In the genomic region with DNA sequence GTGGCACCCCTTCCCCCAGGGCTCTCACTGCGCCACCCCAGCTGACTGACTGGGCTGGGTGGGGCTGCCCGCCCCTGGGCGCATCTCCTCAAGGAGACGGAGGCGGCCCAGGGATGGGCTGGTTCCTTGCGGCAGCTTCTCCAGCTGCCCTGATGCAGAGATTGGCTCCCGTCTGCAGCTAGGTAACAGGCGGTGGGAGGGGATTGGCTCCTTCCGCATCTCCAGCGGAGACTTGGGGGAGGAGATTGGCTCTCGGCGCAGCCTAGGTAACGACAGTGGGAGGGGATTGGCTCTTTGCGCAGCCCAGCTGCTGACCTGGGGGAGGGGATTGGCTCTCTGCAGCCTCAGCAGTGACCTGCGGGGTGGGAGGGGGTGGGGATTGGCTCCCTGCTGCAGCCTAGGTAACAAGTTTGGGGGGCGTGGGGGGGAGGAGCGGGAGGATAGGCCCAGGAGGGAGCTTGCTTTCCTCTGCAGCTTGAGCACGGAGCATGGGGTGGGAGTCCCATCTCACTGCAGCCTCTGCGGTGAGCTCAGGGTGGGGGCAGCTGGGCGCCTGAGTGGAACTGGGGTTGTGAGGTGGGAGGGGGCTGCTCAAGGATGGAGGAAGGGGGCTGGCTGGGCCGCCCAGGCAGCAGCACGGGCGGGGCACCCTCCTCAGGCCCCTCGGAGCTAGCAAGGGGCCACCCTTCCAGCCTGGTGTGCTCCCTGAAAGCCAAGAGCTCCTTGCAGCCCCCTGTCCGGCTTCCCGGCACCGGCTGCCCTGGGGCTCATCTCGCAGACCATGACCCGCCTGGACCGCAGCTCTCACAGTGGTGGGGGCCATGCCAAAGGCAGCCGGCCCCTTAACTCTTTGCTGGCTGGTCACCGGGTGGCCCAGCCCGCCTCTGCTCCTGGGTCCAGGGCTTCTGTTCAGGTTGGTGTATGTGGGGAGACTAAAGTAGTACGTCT, we compare ENCODE assay signal across 8 cellular contexts. TPM values are rescaled to one million over a fixed set of nuclear protein-coding genes. Genes with fewer than 3 reads are reported as not detected.
A peak's percentile ranks its signal among the peaks of the same experiment; 100 is the strongest.
DNase-seq lines count a peak whose midpoint lies in the region; ATAC-seq and TF ChIP-seq lines count a peak whose summit lies in the region.

No MANE protein-coding gene starts in this region.

- H3K9me3 ChIP-seq in ectodermal cell (ENCODE audit: control insufficient read depth, low read length): no peaks in the 10 kb centered on the region
- H3K9me3 ChIP-seq in lower lobe of right lung: no peaks in the 10 kb centered on the region
- no peaks in the 10 kb centered on the region for H3K9me3 ChIP-seq in tibial artery

- H3K4me1 Mint-ChIP-seq in immature natural killer cell: peaks cover 48 to 55% of the 10 kb centered on the region in 2 donors

- H3K4me1 ChIP-seq in ectodermal cell (ENCODE audit: control insufficient read depth, insufficient read depth, low read length) (peaks cover 60% of the 10 kb centered on the region), lower lobe of right lung (peaks cover 65% of the 10 kb centered on the region), tibial artery (peaks cover 15 to 70% (median 63%) of the 10 kb centered on the region in 4 donors)

- peak; percentile 16 for DNase-seq in NCI-H345 (lab: John Stamatoyannopoulos, UW)
- DNase-seq in NCI-H345 treated with DMSO at 0.1 percent for 48 hours (lab: John Stamatoyannopoulos, UW; ENCODE audit: unreplicated experiment): no peak
- peak; percentile 98 for DNase-seq in NCI-H82 treated with DMSO at 0.1 percent for 48 hours (lab: John Stamatoyannopoulos, UW; ENCODE audit: unreplicated experiment)
- DNase-seq in lower lobe of right lung: peak; percentile 76
- DNase-seq in tibial artery: peak; percentile 64 to 88
- DNase-seq in immature natural killer cell: no peak

- no peak overlapping the region for H3K4me3 Mint-ChIP-seq in immature natural killer cell

- TF ChIP-seq CTCF in lower lobe of right lung (IDR thresholded peaks at IDR 0.05) (no peak), tibial artery (IDR thresholded peaks at IDR 0.05) (no peak)

- H3K27me3 ChIP-seq in ectodermal cell (ENCODE audit: control insufficient read depth, insufficient read depth, low read length, poor library complexity, severe bottlenecking) (no peaks in the 10 kb centered on the region), lower lobe of right lung (ENCODE audit: low read depth) (no peaks in the 10 kb centered on the region), tibial artery (no peaks in the 10 kb centered on the region)

- peaks cover 5 to 21% (median 13%) of the 10 kb centered on the region in 3 donors for H3K36me3 Mint-ChIP-seq in immature natural killer cell

- WGBS in ectodermal cell, 2 experiments: 2% methylated on average over 34 of the region's 34 CpGs

- H3K4me3 ChIP-seq in ectodermal cell (ENCODE audit: insufficient read depth, low read depth, low read length): peak overlapping the region; percentile 51
- peak overlapping the region; percentile 34 for H3K4me3 ChIP-seq in lower lobe of right lung
- H3K4me3 ChIP-seq in tibial artery: peak overlapping the region; percentile 78 to 87

- H3K36me3 ChIP-seq in ectodermal cell (ENCODE audit: control insufficient read depth, insufficient read depth, low read length) (peaks cover 36% of the 10 kb centered on the region), lower lobe of right lung (peaks cover 72% of the 10 kb centered on the region), tibial artery (peaks cover 43 to 66% (median 45%) of the 10 kb centered on the region in 3 donors)

- H3K27ac ChIP-seq in ectodermal cell (ENCODE audit: insufficient read depth, low read depth, low read length, poor library complexity, severe bottlenecking): peak overlapping the region; percentile 68
- H3K27ac ChIP-seq in lower lobe of right lung: peak overlapping the region; percentile 92
- H3K27ac ChIP-seq in tibial artery: peak overlapping the region; percentile 94 to 95

- ATAC-seq in lower lobe of right lung (peak; percentile 43 to 65), HG02678 (IDR thresholded peaks at IDR 0.05; ENCODE audit: unreplicated experiment) (no peak)

- intact Hi-C loops in lower lobe of right lung (cut with DNase I): no loop called here
- intact Hi-C loops in tibial artery (cut with DNase I; ENCODE audit: low total_unique reads): no loop called here

- H3K27ac Mint-ChIP-seq in immature natural killer cell: peak overlapping the region in 1 of 6 donors; percentile 40

- no peaks in the 10 kb centered on the region for H3K9me3 Mint-ChIP-seq in immature natural killer cell

- peaks cover 1 to 3% (median 2%) of the 10 kb centered on the region in 3 donors for H3K27me3 Mint-ChIP-seq in immature natural killer cell (ENCODE audit: low read depth in 3 of 3)

RNA-seq across cellular contexts. Expression of a gene that starts 6.4 kb away (rescaled TPM):
- 140 TPM for polyA plus RNA-seq in ectodermal cell (2013, experiment 1 of 4)
- polyA plus RNA-seq in ectodermal cell (2013, experiment 2 of 4): 152 TPM
- polyA plus RNA-seq in ectodermal cell (2013, experiment 3 of 4): 101 TPM
- polyA plus RNA-seq in ectodermal cell (2013, experiment 4 of 4): 109 TPM
- 162 TPM for total RNA-seq in lower lobe of right lung
- 10 to 100 TPM in 1 of 3 donors, 1 to 10 TPM in 2; 5.9 to 18.4 (median 7.1) TPM for polyA plus RNA-seq in immature natural killer cell

RNA-seq across cellular contexts. Expression of a gene that starts 16.9 kb away (rescaled TPM):
- polyA plus RNA-seq in ectodermal cell (2013, experiment 1 of 4): 1.5 TPM
- polyA plus RNA-seq in ectodermal cell (2013, experiment 2 of 4): 0.69 TPM
- 0.96 TPM for polyA plus RNA-seq in ectodermal cell (2013, experiment 3 of 4)
- 2.1 TPM for polyA plus RNA-seq in ectodermal cell (2013, experiment 4 of 4)
- 22.9 TPM for total RNA-seq in lower lobe of right lung
- polyA plus RNA-seq in immature natural killer cell: 10 to 100 TPM; 38.9 to 64.2 (median 41.3) TPM

RNA-seq across cellular contexts. Expression of a gene that starts 46.8 kb away (rescaled TPM):
- 275 TPM for polyA plus RNA-seq in ectodermal cell (2013, experiment 1 of 4)
- polyA plus RNA-seq in ectodermal cell (2013, experiment 2 of 4): 281 TPM
- 228 TPM for polyA plus RNA-seq in ectodermal cell (2013, experiment 3 of 4)
- 252 TPM for polyA plus RNA-seq in ectodermal cell (2013, experiment 4 of 4)
- total RNA-seq in lower lobe of right lung: 30.7 TPM
- polyA plus RNA-seq in immature natural killer cell: 10 to 100 TPM; 19.3 to 30.0 (median 27.0) TPM

RNA-seq across cellular contexts. Expression of a gene that starts 53.1 kb away (rescaled TPM):
- 26.1 TPM for polyA plus RNA-seq in ectodermal cell (2013, experiment 1 of 4)
- 26.5 TPM for polyA plus RNA-seq in ectodermal cell (2013, experiment 2 of 4)
- polyA plus RNA-seq in ectodermal cell (2013, experiment 3 of 4): 19.6 TPM
- polyA plus RNA-seq in ectodermal cell (2013, experiment 4 of 4): 23.3 TPM
- total RNA-seq in lower lobe of right lung: 19.7 TPM
- polyA plus RNA-seq in immature natural killer cell: 10 to 100 TPM; 37.1 to 44.7 (median 41.2) TPM

Comparison
In these comparisons a context has a peak if more than half of its experiments do, and no peak if none do; other contexts are left out.
1. DNase-seq: peak in NCI-H345 (single experiment), NCI-H82 treated with DMSO at 0.1 percent for 48 hours (single experiment), lower lobe of right lung (single experiment) and tibial artery (2 of 2); none in NCI-H345 treated with DMSO at 0.1 percent for 48 hours (single experiment) and immature natural killer cell (0 of 3).
2. Peak in every context shown above with its lines, with median percentiles within 50 percentile points of each other: H3K27ac ChIP-seq and H3K4me3 ChIP-seq.